In genomic region chr12:58557156-58557555, GRCh38 we compare ENCODE assay signal across 13 cellular contexts.
DNase-seq lines count a peak whose midpoint lies in the region; ATAC-seq and TF ChIP-seq lines count a peak whose summit lies in the region.
"Had no signal": no experiment of that assay in that cellular context is flagged by ENCODE, and none has a peak within 500 bp of the region (broad histone marks: within the 10 kb centered on the region; RNA-seq: fewer than 3 reads in every experiment).

No MANE protein-coding gene starts in this region.

- in situ Hi-C loops in GM23248 (cut with MboI) (no loop called here), astrocyte of the spinal cord (cut with HindIII; ENCODE audit: low sequenced_read_pairs) (no loop called here)

- POLR2A ChIA-PET in A673 (lab: Charles Lee; ENCODE audit: low non-redundant PET): no interaction called here

- H3K4me1 ChIP-seq in GM23248 (ENCODE audit: insufficient read depth): peaks cover 11% of the 10 kb centered on the region
- no peaks in the 10 kb centered on the region for H3K4me1 ChIP-seq in hepatocyte (ENCODE audit: insufficient read depth)
- peaks cover 0 to 35% (median 9%) of the 10 kb centered on the region in 4 donors for H3K4me1 ChIP-seq in tibial artery
- no peaks in the 10 kb centered on the region for H3K4me1 ChIP-seq in A673 (ENCODE audit: insufficient read depth, low read length, poor library complexity, severe bottlenecking)
- H3K4me1 ChIP-seq in esophagus squamous epithelium: no peaks in the 10 kb centered on the region
- H3K4me1 ChIP-seq: colonic mucosa had no signal

- no peaks in the 10 kb centered on the region for H3K36me3 ChIP-seq in GM23248 (ENCODE audit: low read depth)
- H3K36me3 ChIP-seq in hepatocyte (replicated peaks; ENCODE audit: insufficient read depth, low read depth): no peaks in the 10 kb centered on the region
- H3K36me3 ChIP-seq in tibial artery: no peaks in the 10 kb centered on the region
- H3K36me3 ChIP-seq in A673 (ENCODE audit: insufficient read depth, low read length, poor library complexity, severe bottlenecking): no peaks in the 10 kb centered on the region
- no peaks in the 10 kb centered on the region for H3K36me3 ChIP-seq in esophagus squamous epithelium
- H3K36me3 ChIP-seq: colonic mucosa had no signal

- no peaks in the 10 kb centered on the region for H3K9me3 ChIP-seq in GM23248 (ENCODE audit: low read depth)
- H3K9me3 ChIP-seq in hepatocyte (ENCODE audit: low read depth): no peaks in the 10 kb centered on the region
- H3K9me3 ChIP-seq in tibial artery: no peaks in the 10 kb centered on the region
- H3K9me3 ChIP-seq in A673 (ENCODE audit: low read depth, low read length, poor library complexity, severe bottlenecking): no peaks in the 10 kb centered on the region
- H3K9me3 ChIP-seq in esophagus squamous epithelium: no peaks in the 10 kb centered on the region
- H3K9me3 ChIP-seq: colonic mucosa had no signal

- H4K20me1 ChIP-seq in GM23248 (ENCODE audit: insufficient read depth): no peaks in the 10 kb centered on the region
- no peaks in the 10 kb centered on the region for H4K20me1 ChIP-seq in hepatocyte (ENCODE audit: insufficient read depth, poor library complexity, severe bottlenecking)

- no peaks in the 10 kb centered on the region for H3K9me2 ChIP-seq in GM23248 (ENCODE audit: insufficient read depth)
- no peaks in the 10 kb centered on the region for H3K9me2 ChIP-seq in hepatocyte (replicated peaks; ENCODE audit: insufficient read depth)

- peak; percentile 69 for DNase-seq in GM23248
- peak; percentile 78 for DNase-seq in astrocyte of the spinal cord (ENCODE audit: low read depth, low spot score)
- peak; percentile 13 for DNase-seq in hepatocyte (ENCODE audit: low spot score)
- DNase-seq in tibial artery: no peak
- no peak for DNase-seq in A673 (ENCODE audit: low spot score)
- DNase-seq in esophagus squamous epithelium (lab: John Stamatoyannopoulos, UW): no peak
- DNase-seq: activated naive CD8-positive, alpha-beta T cell treated with anti-CD3 and anti-CD28 coated beads for 36 hours; colonic mucosa; GF-D8; NCI-H524; retina; stimulated activated naive CD4-positive, alpha-beta T cell had no signal

- ATAC-seq in HG02852 (IDR thresholded peaks at IDR 0.05; ENCODE audit: unreplicated experiment): no peak

- no peak for TF ChIP-seq POLR2A in esophagus squamous epithelium (IDR thresholded peaks at IDR 0.05)

- TF ChIP-seq CTCF in astrocyte of the spinal cord (IDR thresholded peaks at IDR 0.05; ENCODE audit: low read depth, low read length) (no peak), hepatocyte (IDR thresholded peaks at IDR 0.05; ENCODE audit: poor library complexity) (no peak), tibial artery (IDR thresholded peaks at IDR 0.05) (no peak), A673 (conservative IDR thresholded peaks at IDR 0.05; ENCODE audit: low read depth, low read length) (no peak), esophagus squamous epithelium (IDR thresholded peaks at IDR 0.05) (no peak)

- H3K27me3 ChIP-seq in GM23248 (replicated peaks; ENCODE audit: insufficient read depth) (no peaks in the 10 kb centered on the region), hepatocyte (no peaks in the 10 kb centered on the region), tibial artery (no peaks in the 10 kb centered on the region), A673 (replicated peaks; ENCODE audit: insufficient read depth, low read depth, low read length, poor library complexity) (no peaks in the 10 kb centered on the region), esophagus squamous epithelium (no peaks in the 10 kb centered on the region)
- H3K27me3 ChIP-seq: colonic mucosa had no signal

- H2AFZ ChIP-seq in GM23248 (peak overlapping the region; percentile 57), hepatocyte (no peak overlapping the region)

- peaks cover 6% of the 10 kb centered on the region; the same call in 1 of the 2 replicates for H3F3A ChIP-seq in GM23248 (ENCODE audit: insufficient read depth)

- H3K79me2 ChIP-seq in GM23248 (ENCODE audit: insufficient read depth) (no peaks in the 10 kb centered on the region), hepatocyte (no peaks in the 10 kb centered on the region)

- intact Hi-C loops in tibial artery (cut with DNase I; ENCODE audit: low total_unique reads): no loop called here
- intact Hi-C loops in A673 (cut with micrococcal nuclease; ENCODE audit: unreplicated experiment): no loop called here
- intact Hi-C loops in esophagus squamous epithelium (cut with DNase I): no loop called here

- H3K27ac ChIP-seq in GM23248 (peak overlapping the region; percentile 33), hepatocyte (peak overlapping the region; percentile 57), tibial artery (peak overlapping the region; percentile 6 to 41), A673 (ENCODE audit: low read depth, low read length, poor library complexity, severe bottlenecking) (no peak overlapping the region), esophagus squamous epithelium (no peak overlapping the region)
- H3K27ac ChIP-seq: colonic mucosa had no signal

- CTCF ChIA-PET in A673 (lab: Charles Lee): no interaction called here

- peak overlapping the region; percentile 71 for H3K4me2 ChIP-seq in GM23248 (ENCODE audit: unreplicated experiment)
- H3K4me2 ChIP-seq in hepatocyte: peak overlapping the region; percentile 28

- no peak overlapping the region for H3K4me3 ChIP-seq in GM23248
- no peak overlapping the region for H3K4me3 ChIP-seq in astrocyte of the spinal cord (ENCODE audit: low read depth, low read length)
- no peak overlapping the region for H3K4me3 ChIP-seq in hepatocyte
- H3K4me3 ChIP-seq in tibial artery: no peak overlapping the region
- H3K4me3 ChIP-seq in A673 (ENCODE audit: low read depth, low read length, poor library complexity, severe bottlenecking): no peak overlapping the region
- no peak overlapping the region for H3K4me3 ChIP-seq in esophagus squamous epithelium
- H3K4me3 ChIP-seq: colonic mucosa had no signal

- BruUV-seq in A673 (replicated peaks; lab: Mats Ljungman, UMichigan): no TSS peak

- WGBS in GM23248 (ENCODE audit: low coverage in 1 of 2, low lambda C conversion rate in 2 of 2, missing lambda C conversion rate in 2 of 2), 2 experiments: 29 to 30% methylated on average over 3 of the region's 3 CpGs
- 40% methylated on average over 3 of the region's 3 CpGs for WGBS in hepatocyte (ENCODE audit: low lambda C conversion rate, missing lambda C conversion rate)
- WGBS in esophagus squamous epithelium, 2 donors: 25 to 33% methylated on average over 3 of the region's 3 CpGs

- H3K9ac ChIP-seq in GM23248: peak overlapping the region; percentile 8; the same call in 1 of the 2 replicates

Comparison
In these comparisons a context has a peak if more than half of its experiments do, and no peak if none do; other contexts are left out.
1. DNase-seq: peak in GM23248 (single experiment), astrocyte of the spinal cord (single experiment) and hepatocyte (single experiment); none in tibial artery (0 of 2), A673 (single experiment) and esophagus squamous epithelium (single experiment).
2. H3K27ac ChIP-seq: peak in GM23248 (single experiment), hepatocyte (single experiment) and tibial artery (2 of 2); none in A673 (single experiment) and esophagus squamous epithelium (0 of 4).